In genomic region chr10:114283091-114283490, GRCh38 we compare ENCODE assay signal across 27 cellular contexts. TPM values are rescaled to one million over a fixed set of nuclear protein-coding genes. Genes with fewer than 3 reads are reported as not detected.
"Had no signal": no experiment of that assay in that cellular context is flagged by ENCODE, and none has a peak within 500 bp of the region (broad histone marks: within the 10 kb centered on the region; RNA-seq: fewer than 3 reads in every experiment).

No MANE protein-coding gene starts in this region.

- DNase-seq: activated B cell treated with CpG ODN at 0.5 μM for 24 hours; activated CD4-positive, alpha-beta memory T cell treated with anti-CD3 and anti-CD28 coated beads for 36 hours; activated CD4-positive, alpha-beta T cell treated with anti-CD3 and anti-CD28 coated beads, Interleukin-2, amount 10 ng/mL, durations not matched to agents 7 days and 5 days; activated CD8-positive, alpha-beta memory T cell treated with anti-CD3 and anti-CD28 coated beads for 24 hours; activated naive CD8-positive, alpha-beta T cell treated with anti-CD3 and anti-CD28 coated beads, Interleukin-2, amount 50 U/mL, for 24 hours; activated T-cell treated with anti-CD3 and anti-CD28 coated beads, Interleukin-2, amount 50 U/mL, for 4 hours; amniotic stem cell; Kasumi-1; KBM-7; NCI-H1105 treated with DMSO at 0.1 percent for 48 hours; NCI-H1436 treated with DMSO at 0.1 percent for 48 hours; NCI-H187; NCI-H2081; NCI-H510A treated with DMSO at 0.1 percent for 48 hours; NCI-H69; NK-92 treated with Interleukin-12 subunit alpha and Interleukin-12 subunit beta, amount 100 ng/mL, for 24 hours; OCI-M1; RPMI8226; T-cell; T-helper 2 cell; T1000 had no signal

- H3K36me3 ChIP-seq: ascending aorta had no signal

- ATAC-seq: activated naive CD4-positive, alpha-beta T cell treated with anti-CD3 and anti-CD28 coated beads, Interleukin-2, amount 50 U/mL, for 72 hours; activated naive CD8-positive, alpha-beta T cell treated with anti-CD3 and anti-CD28 coated beads, Interleukin-2, amount 50 U/mL, for 24 hours; activated T-cell treated with anti-CD3 and anti-CD28 coated beads, Interleukin-2, amount 50 U/mL, for 4 hours; body of pancreas; Panc1; Right ventricle myocardium inferior; T-cell had no signal

- H3K27ac ChIP-seq: ascending aorta, body of pancreas, SK-N-MC had no signal

- H3K4me3 ChIP-seq: ascending aorta, body of pancreas, SK-N-MC had no signal

- H3K27me3 ChIP-seq: ascending aorta, body of pancreas had no signal

- H3K4me1 ChIP-seq: ascending aorta, body of pancreas had no signal

- H3K9me3 ChIP-seq: ascending aorta, body of pancreas had no signal

RNA-seq across cellular contexts. Expression of gene VWA2, which starts 44.0 kb away (rescaled TPM):
- total RNA-seq: activated B cell treated with CpG ODN at 0.5 μM for 24 hours; activated CD4-positive, alpha-beta T cell treated with anti-CD3 and anti-CD28 coated beads, Interleukin-2, amount 10 ng/mL, durations not matched to agents 7 days and 5 days; activated T-cell treated with anti-CD3 and anti-CD28 coated beads, Interleukin-2, amount 50 U/mL, for 4 hours; ascending aorta; Right ventricle myocardium inferior; T-cell had no signal
